ENCODE assay signal across 20 cellular contexts in the genomic region with DNA sequence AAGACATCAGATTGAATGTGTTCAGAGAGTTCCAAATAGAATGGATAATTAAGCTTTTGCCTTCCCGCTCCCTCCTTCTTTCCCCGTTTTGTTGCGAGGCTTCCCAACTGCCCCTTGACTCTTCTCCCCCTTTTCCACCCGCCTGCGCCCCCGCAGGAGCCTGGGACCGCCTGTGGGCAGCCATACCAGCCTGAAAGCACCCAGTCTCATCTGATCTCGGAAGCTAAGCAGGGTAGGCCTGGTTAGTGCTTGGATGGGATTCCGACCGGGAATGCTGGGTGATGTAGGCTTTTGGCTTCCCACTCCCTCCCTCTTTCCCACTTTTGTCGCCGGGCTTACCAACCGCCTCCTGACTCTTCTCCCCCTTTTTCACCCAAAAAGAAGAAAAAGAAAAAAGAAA.
"Had no signal": no experiment of that assay in that cellular context is flagged by ENCODE, and none has a peak within 500 bp of the region (broad histone marks: within the 10 kb centered on the region; RNA-seq: fewer than 3 reads in every experiment).

No MANE protein-coding gene starts in this region.

- DNase-seq: caudate nucleus; colonic mucosa; dermis blood vessel endothelial cell; effector CD4-positive, alpha-beta T cell; heart left ventricle; hippocampal formation; ovary; sigmoid colon; stimulated activated CD4-positive, alpha-beta T cell treated with anti-CD3 and anti-CD28 coated beads, Interleukin-12 subunit alpha, Interleukin-12 subunit beta, amount 100 ng/mL, for 4 hours; stimulated activated naive CD4-positive, alpha-beta T cell; stomach; substantia nigra; transverse colon had no signal

- H3K4me1 Mint-ChIP-seq: mesothelial cell of epicardium, nephron had no signal

- H3K4me1 ChIP-seq: colonic mucosa, heart left ventricle, right atrium auricular region, sigmoid colon, stomach, transverse colon had no signal

- H3K27ac ChIP-seq: colonic mucosa, heart left ventricle, neutrophil, ovary, right atrium auricular region, sigmoid colon, skin epidermis, stomach, thoracic aorta, transverse colon had no signal

- H3K27me3 ChIP-seq: colonic mucosa, heart left ventricle, neutrophil, ovary, right atrium auricular region, sigmoid colon, stomach, transverse colon had no signal

- ATAC-seq: heart left ventricle had no signal

- H3K27ac Mint-ChIP-seq: mesothelial cell of epicardium, nephron had no signal

- H3K4me3 ChIP-seq: colonic mucosa, heart left ventricle, ovary, right atrium auricular region, sigmoid colon, skin epidermis, stomach, thoracic aorta, transverse colon had no signal

- H3K36me3 ChIP-seq: colonic mucosa, heart left ventricle, neutrophil, ovary, right atrium auricular region, sigmoid colon, stomach, thoracic aorta, transverse colon had no signal

- H3K4me3 Mint-ChIP-seq: mesothelial cell of epicardium, nephron had no signal

- H3K9me3 ChIP-seq: colonic mucosa, neutrophil, ovary, sigmoid colon, thoracic aorta, transverse colon had no signal

- FAIRE-seq: frontal cortex had no signal
